29 cellular contexts compared by ENCODE assay signal in the genomic region with DNA sequence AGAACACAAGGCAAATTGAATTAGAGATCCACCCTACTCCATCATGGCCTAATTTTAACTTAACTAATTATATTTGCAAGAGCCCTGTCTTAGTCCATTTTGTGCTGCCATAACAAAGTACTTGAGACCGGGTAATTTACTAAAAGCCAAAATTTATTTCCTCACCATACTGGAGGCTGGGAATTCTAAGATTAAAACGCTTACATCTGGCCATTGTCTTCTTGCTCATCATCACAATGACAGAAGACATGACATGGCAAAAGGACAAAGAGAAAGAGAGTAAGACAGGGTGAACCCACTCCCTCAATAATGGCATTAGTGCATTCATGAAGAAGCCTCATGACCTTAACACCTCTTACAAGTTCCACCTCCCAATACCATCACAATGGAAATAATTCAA.
"Had no signal": no experiment of that assay in that cellular context is flagged by ENCODE, and none has a peak within 500 bp of the region (broad histone marks: within the 10 kb centered on the region; RNA-seq: fewer than 3 reads in every experiment).

No MANE protein-coding gene starts in this region.

- H3K9me3 ChIP-seq: colonic mucosa, esophagus squamous epithelium, gastrocnemius medialis, gastroesophageal sphincter had no signal

- H3K4me1 ChIP-seq: colonic mucosa, esophagus muscularis mucosa, esophagus squamous epithelium, foreskin keratinocyte, gastrocnemius medialis, gastroesophageal sphincter, heart left ventricle, heart right ventricle had no signal

- H3K27me3 ChIP-seq: colonic mucosa, dorsolateral prefrontal cortex, esophagus muscularis mucosa, esophagus squamous epithelium, foreskin keratinocyte, gastrocnemius medialis, gastroesophageal sphincter, heart left ventricle, heart right ventricle had no signal

- H3K4me3 Mint-ChIP-seq: dendritic cell treated with granulocyte-macrophage colony-stimulating factor and Interleukin-4, amounts not matched to agents 40 ng/mL and 50 ng/mL, for 4 days; effector memory CD8-positive, alpha-beta T cell; endodermal cell had no signal

- DNase-seq: colonic mucosa; cortex of kidney; dermis blood vessel endothelial cell; dorsolateral prefrontal cortex; effector CD4-positive, alpha-beta T cell; effector CD8-positive, alpha-beta T cell; effector memory CD4-positive, alpha-beta T cell; effector memory CD8-positive, alpha-beta T cell; endodermal cell; erythroblast; esophagus squamous epithelium; foreskin fibroblast; foreskin keratinocyte; foreskin melanocyte; gastrocnemius medialis; glutamatergic neuron; head of caudate nucleus; heart left ventricle; heart right ventricle had no signal

- H3K27ac Mint-ChIP-seq: dendritic cell treated with granulocyte-macrophage colony-stimulating factor and Interleukin-4, amounts not matched to agents 40 ng/mL and 50 ng/mL, for 4 days; effector memory CD8-positive, alpha-beta T cell had no signal

- H3K4me3 ChIP-seq: colonic mucosa, coronary artery, dorsolateral prefrontal cortex, esophagus muscularis mucosa, esophagus squamous epithelium, gastrocnemius medialis, gastroesophageal sphincter, heart left ventricle, heart right ventricle had no signal

- H3K36me3 ChIP-seq: colonic mucosa, esophagus muscularis mucosa, esophagus squamous epithelium, gastrocnemius medialis, gastroesophageal sphincter, heart left ventricle, heart right ventricle had no signal

- H3K27me3 Mint-ChIP-seq: dendritic cell treated with granulocyte-macrophage colony-stimulating factor and Interleukin-4, amounts not matched to agents 40 ng/mL and 50 ng/mL, for 4 days; effector memory CD8-positive, alpha-beta T cell had no signal

- FAIRE-seq: colon, endometrium, endothelial cell of umbilical vein, frontal cortex had no signal

- ATAC-seq: effector memory CD8-positive, alpha-beta T cell; esophagus mucosa; foreskin keratinocyte; gastrocnemius medialis; gastroesophageal sphincter; heart left ventricle had no signal

- H3K27ac ChIP-seq: colonic mucosa, coronary artery, dorsolateral prefrontal cortex, epithelial cell of prostate, esophagus muscularis mucosa, esophagus squamous epithelium, foreskin keratinocyte, gastrocnemius medialis, gastroesophageal sphincter, heart left ventricle, heart right ventricle had no signal
